ENCODE assay signal across 18 cellular contexts in genomic region chr15:88580532-88580931, GRCh38.
"Had no signal": no experiment of that assay in that cellular context is flagged by ENCODE, and none has a peak within 500 bp of the region (broad histone marks: within the 10 kb centered on the region; RNA-seq: fewer than 3 reads in every experiment).

No MANE protein-coding gene starts in this region.

- H3K4me3 ChIP-seq: left ventricle myocardium inferior, mucosa of descending colon, pancreas had no signal

- H3K4me3 Mint-ChIP-seq: activated B cell treated with CpG ODN at 0.5 μM for 24 hours; activated CD4-positive, alpha-beta T cell treated with anti-CD3 and anti-CD28 coated beads, Interleukin-2, amount 10 ng/mL, durations not matched to agents 24 days and 14 days; activated T-cell treated with anti-CD3 and anti-CD28 coated beads, Interleukin-2, amount 50 U/mL, for 72 hours; memory B cell; naive thymus-derived CD4-positive, alpha-beta T cell; stimulated activated memory B cell treated with anti-CD40 and anti-IgM and Interleukin-4, amounts not matched to agents 10 μg/mL and 1 μg/mL and 100 μg/mL, for 72 hours had no signal

- H3K27me3 Mint-ChIP-seq: activated B cell treated with CpG ODN at 0.5 μM for 24 hours; stimulated activated memory B cell treated with anti-CD40 and anti-IgM and Interleukin-4, amounts not matched to agents 10 μg/mL and 1 μg/mL and 100 μg/mL, for 72 hours had no signal

- ATAC-seq: activated naive CD4-positive, alpha-beta T cell treated with anti-CD3 and anti-CD28 coated beads, Interleukin-2, amount 50 U/mL, for 72 hours; activated T-cell treated with anti-CD3 and anti-CD28 coated beads, Interleukin-2, amount 50 U/mL, for 72 hours; mucosa of descending colon; naive thymus-derived CD4-positive, alpha-beta T cell; stimulated activated memory B cell treated with anti-CD40 and anti-IgM and Interleukin-4, amounts not matched to agents 10 μg/mL and 1 μg/mL and 100 μg/mL, for 72 hours had no signal

- DNase-seq: activated B cell treated with CpG ODN at 0.5 μM for 24 hours; activated CD8-positive, alpha-beta memory T cell treated with anti-CD3 and anti-CD28 coated beads, Interleukin-2, amount 50 U/mL, for 48 hours; activated gamma-delta T cell; activated T-cell treated with anti-CD3 and anti-CD28 coated beads, Interleukin-2, amount 50 U/mL, for 72 hours; amniotic stem cell; foreskin fibroblast; glutamatergic neuron; hypothalamus; kidney; left ventricle myocardium inferior; mucosa of descending colon; naive thymus-derived CD4-positive, alpha-beta T cell; pancreas; stimulated activated CD4-positive, alpha-beta T cell treated with anti-CD3 and anti-CD28 coated beads, Interleukin-2, amount 100 ng/mL, for 48 hours had no signal

- H3K27ac Mint-ChIP-seq: activated B cell treated with CpG ODN at 0.5 μM for 24 hours; activated CD4-positive, alpha-beta T cell treated with anti-CD3 and anti-CD28 coated beads, Interleukin-2, amount 10 ng/mL, durations not matched to agents 24 days and 14 days; activated naive CD4-positive, alpha-beta T cell treated with anti-CD3 and anti-CD28 coated beads, Interleukin-2, amount 50 U/mL, for 72 hours; activated T-cell treated with anti-CD3 and anti-CD28 coated beads, Interleukin-2, amount 50 U/mL, for 72 hours; memory B cell; naive thymus-derived CD4-positive, alpha-beta T cell; stimulated activated memory B cell treated with anti-CD40 and anti-IgM and Interleukin-4, amounts not matched to agents 10 μg/mL and 1 μg/mL and 100 μg/mL, for 72 hours had no signal

- H3K36me3 Mint-ChIP-seq: activated naive CD4-positive, alpha-beta T cell treated with anti-CD3 and anti-CD28 coated beads, Interleukin-2, amount 50 U/mL, for 72 hours; stimulated activated memory B cell treated with anti-CD40 and anti-IgM and Interleukin-4, amounts not matched to agents 10 μg/mL and 1 μg/mL and 100 μg/mL, for 72 hours had no signal

- H3K9me3 Mint-ChIP-seq: activated B cell treated with CpG ODN at 0.5 μM for 24 hours; activated CD4-positive, alpha-beta T cell treated with anti-CD3 and anti-CD28 coated beads, Interleukin-2, amount 10 ng/mL, durations not matched to agents 24 days and 14 days; activated naive CD4-positive, alpha-beta T cell treated with anti-CD3 and anti-CD28 coated beads, Interleukin-2, amount 50 U/mL, for 72 hours; activated T-cell treated with anti-CD3 and anti-CD28 coated beads, Interleukin-2, amount 50 U/mL, for 72 hours; memory B cell; stimulated activated memory B cell treated with anti-CD40 and anti-IgM and Interleukin-4, amounts not matched to agents 10 μg/mL and 1 μg/mL and 100 μg/mL, for 72 hours had no signal

- H3K4me1 Mint-ChIP-seq: activated B cell treated with CpG ODN at 0.5 μM for 24 hours; activated CD4-positive, alpha-beta T cell treated with anti-CD3 and anti-CD28 coated beads, Interleukin-2, amount 10 ng/mL, durations not matched to agents 24 days and 14 days; memory B cell; naive thymus-derived CD4-positive, alpha-beta T cell; stimulated activated memory B cell treated with anti-CD40 and anti-IgM and Interleukin-4, amounts not matched to agents 10 μg/mL and 1 μg/mL and 100 μg/mL, for 72 hours had no signal
